In the genomic region with DNA sequence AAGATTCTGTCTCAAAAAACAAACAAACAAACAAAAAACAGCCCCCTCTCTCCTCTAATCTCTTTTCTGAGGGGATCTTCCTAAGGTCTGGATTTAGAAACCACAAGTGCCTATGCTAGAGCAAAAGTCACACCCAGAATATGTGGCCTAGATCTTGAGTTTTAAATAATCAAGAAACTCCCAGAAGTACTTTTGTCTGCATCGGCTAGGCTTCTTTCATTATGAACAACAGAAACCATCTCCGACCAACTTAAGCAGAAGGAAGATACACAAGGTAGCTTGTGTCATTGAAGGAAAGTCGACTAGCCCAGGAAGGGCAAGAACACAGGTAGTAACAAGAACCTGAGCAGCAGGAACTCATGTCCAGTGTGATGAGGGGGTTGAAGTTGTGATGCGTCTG, we compare ENCODE assay signal across 22 cellular contexts.
DNase-seq lines count a peak whose midpoint lies in the region; ATAC-seq and TF ChIP-seq lines count a peak whose summit lies in the region.
"Had no signal": no experiment of that assay in that cellular context is flagged by ENCODE, and none has a peak within 500 bp of the region (broad histone marks: within the 10 kb centered on the region; RNA-seq: fewer than 3 reads in every experiment).

No MANE protein-coding gene starts in this region.

- no peak overlapping the region for H3K4me3 Mint-ChIP-seq in stimulated activated effector memory CD8-positive, alpha-beta T cell treated with anti-CD3 and anti-CD28 coated beads, Interleukin-12 subunit alpha, Interleukin-12 subunit beta, amount 100 ng/mL, for 72 hours
- H3K4me3 Mint-ChIP-seq in Caco-2 (ENCODE audit: unreplicated experiment) = no peak overlapping the region
- H3K4me3 Mint-ChIP-seq: CD14-positive monocyte, GM23338 had no signal

- H3K4me2 ChIP-seq in KMS-11 = peak overlapping the region; percentile 15; the same call in 1 of the 2 replicates
- H3K4me2 ChIP-seq: GM23338 had no signal

- intact Hi-C loops in stomach (cut with DNase I; ENCODE audit: low total_unique reads) (no loop called here), Caco-2 (cut with micrococcal nuclease; ENCODE audit: unreplicated experiment) (no loop called here)

- TF ChIP-seq CTCF in KMS-11 (conservative IDR thresholded peaks at IDR 0.05; ENCODE audit: low read depth, low read length) (no peak), stomach (IDR thresholded peaks at IDR 0.05) (no peak), Caco-2 (IDR thresholded peaks at IDR 0.05; ENCODE audit: insufficient read depth in 1 of 2, low read depth in 1 of 2, low read length in 1 of 2, severe bottlenecking in 1 of 2, unreplicated experiment in 1 of 2) (no peak)

- H4K20me1 ChIP-seq in KMS-11 (ENCODE audit: insufficient read depth) = no peaks in the 10 kb centered on the region

- no peaks in the 10 kb centered on the region for H3K79me2 ChIP-seq in KMS-11 (ENCODE audit: insufficient read depth, low read depth)

- H3K36me3 Mint-ChIP-seq in stimulated activated effector memory CD8-positive, alpha-beta T cell treated with anti-CD3 and anti-CD28 coated beads, Interleukin-12 subunit alpha, Interleukin-12 subunit beta, amount 100 ng/mL, for 72 hours = no peaks in the 10 kb centered on the region
- H3K36me3 Mint-ChIP-seq in Caco-2 (ENCODE audit: insufficient read depth, unreplicated experiment) = no peaks in the 10 kb centered on the region
- H3K36me3 Mint-ChIP-seq: CD14-positive monocyte had no signal

- BruUV-seq in Caco-2 (replicated peaks; lab: Mats Ljungman, UMichigan) = no TSS peak

- no peak overlapping the region for H3K9ac ChIP-seq in KMS-11

- H3K4me1 ChIP-seq in KMS-11 (ENCODE audit: low read depth, poor library complexity, severe bottlenecking) = peaks cover 9% of the 10 kb centered on the region
- H3K4me1 ChIP-seq in stomach = no peaks in the 10 kb centered on the region
- H3K4me1 ChIP-seq in Caco-2 = no peaks in the 10 kb centered on the region

- no peak overlapping the region for H3K27ac ChIP-seq in KMS-11
- no peak overlapping the region for H3K27ac ChIP-seq in stomach

- TF ChIP-seq POLR2A in stomach (IDR thresholded peaks at IDR 0.05) = no peak

- WGBS in stomach, 5 donors = 69 to 82% (median 77%) methylated on average over 4 of the region's 4 CpGs

- no peaks in the 10 kb centered on the region for H3K9me3 ChIP-seq in stomach
- H3K9me3 ChIP-seq in Caco-2 = no peaks in the 10 kb centered on the region

- no peaks in the 10 kb centered on the region for H3K9me3 Mint-ChIP-seq in stimulated activated effector memory CD8-positive, alpha-beta T cell treated with anti-CD3 and anti-CD28 coated beads, Interleukin-12 subunit alpha, Interleukin-12 subunit beta, amount 100 ng/mL, for 72 hours
- no peaks in the 10 kb centered on the region for H3K9me3 Mint-ChIP-seq in Caco-2 (ENCODE audit: unreplicated experiment)
- H3K9me3 Mint-ChIP-seq: CD14-positive monocyte, GM23338 had no signal

- CTCF ChIA-PET in Caco-2 (lab: Charles Lee) = interaction anchor here (0.6 to 0.7 kb wide), 2 partner anchors 36 to 68 kb away, joined by 3 to 6 read pairs; no protein-coding TSS in a partner anchor

- no peak for DNase-seq in stimulated activated effector memory CD8-positive, alpha-beta T cell treated with anti-CD3 and anti-CD28 coated beads, Interleukin-12 subunit alpha, Interleukin-12 subunit beta, amount 100 ng/mL, for 72 hours (ENCODE audit: low spot score in 2 of 2)
- DNase-seq in DMS79 (lab: John Stamatoyannopoulos, UW) (no peak), stomach (no peak), Caco-2 (no peak)
- DNase-seq: ACHN, AML-193, COR-L47, DMS153, EL, KG1, NCI-H1092, NCI-H146, NCI-H2081 treated with DMSO at 0.1 percent for 48 hours, NCI-H510A treated with DMSO at 0.1 percent for 48 hours, NCI-H82, SW 1271 had no signal

- no peaks in the 10 kb centered on the region for H3K27me3 Mint-ChIP-seq in Caco-2 (ENCODE audit: insufficient read depth, unreplicated experiment)

- H3K36me3 ChIP-seq in KMS-11 (ENCODE audit: insufficient read depth) (no peaks in the 10 kb centered on the region), stomach (no peaks in the 10 kb centered on the region), Caco-2 (ENCODE audit: control insufficient read depth, insufficient read depth, low read length) (no peaks in the 10 kb centered on the region)

- H3K27ac Mint-ChIP-seq in stimulated activated effector memory CD8-positive, alpha-beta T cell treated with anti-CD3 and anti-CD28 coated beads, Interleukin-12 subunit alpha, Interleukin-12 subunit beta, amount 100 ng/mL, for 72 hours = no peak overlapping the region
- H3K27ac Mint-ChIP-seq in Caco-2 (ENCODE audit: unreplicated experiment) = no peak overlapping the region
- H3K27ac Mint-ChIP-seq: GM23338 had no signal

- H3K4me1 Mint-ChIP-seq in stimulated activated effector memory CD8-positive, alpha-beta T cell treated with anti-CD3 and anti-CD28 coated beads, Interleukin-12 subunit alpha, Interleukin-12 subunit beta, amount 100 ng/mL, for 72 hours = peaks cover 18% of the 10 kb centered on the region
- H3K4me1 Mint-ChIP-seq in Caco-2 (ENCODE audit: low read depth, unreplicated experiment) = peaks cover 6% of the 10 kb centered on the region
- H3K4me1 Mint-ChIP-seq: CD14-positive monocyte had no signal

- H3K27me3 ChIP-seq in KMS-11 (ENCODE audit: insufficient read depth, low read depth) = no peaks in the 10 kb centered on the region
- peaks cover 0 to 36% (median 0%) of the 10 kb centered on the region in 3 donors for H3K27me3 ChIP-seq in stomach
- H3K27me3 ChIP-seq in Caco-2 (replicated peaks; ENCODE audit: control insufficient read depth, insufficient read depth, low read length) = no peaks in the 10 kb centered on the region

- ATAC-seq in GM18868 (IDR thresholded peaks at IDR 0.05; ENCODE audit: unreplicated experiment) (peak; percentile 81), HG02852 (IDR thresholded peaks at IDR 0.05; ENCODE audit: unreplicated experiment) (peak; percentile 70)
- peak; percentile 83 for ATAC-seq in stimulated activated effector memory CD8-positive, alpha-beta T cell treated with anti-CD3 and anti-CD28 coated beads, Interleukin-12 subunit alpha, Interleukin-12 subunit beta, amount 100 ng/mL, for 72 hours
- ATAC-seq: GM23338, Panc1 had no signal

- no peak for TF ChIP-seq EP300 in stomach (IDR thresholded peaks at IDR 0.05)

- no peak overlapping the region for H3K4me3 ChIP-seq in KMS-11 (IDR thresholded peaks at IDR 0.05; ENCODE audit: insufficient read depth, low read depth, low read length)
- H3K4me3 ChIP-seq in stomach = no peak overlapping the region
- H3K4me3 ChIP-seq in Caco-2 (ENCODE audit: low read depth, low read length) = no peak overlapping the region
- H3K4me3 ChIP-seq: GM23338 had no signal

- H2AFZ ChIP-seq in KMS-11 (ENCODE audit: low read depth) = peak overlapping the region; percentile 14; the same call in 1 of the 2 replicates
- H2AFZ ChIP-seq: GM23338 had no signal

- POLR2A ChIA-PET in Caco-2 (lab: Charles Lee) = interaction anchor here (0.6 kb wide), 1 partner anchor 16 kb away, joined by 3 read pairs; no protein-coding TSS in a partner anchor
